Comparison of ENCODE assay signal across 2 cellular contexts in the genomic region with DNA sequence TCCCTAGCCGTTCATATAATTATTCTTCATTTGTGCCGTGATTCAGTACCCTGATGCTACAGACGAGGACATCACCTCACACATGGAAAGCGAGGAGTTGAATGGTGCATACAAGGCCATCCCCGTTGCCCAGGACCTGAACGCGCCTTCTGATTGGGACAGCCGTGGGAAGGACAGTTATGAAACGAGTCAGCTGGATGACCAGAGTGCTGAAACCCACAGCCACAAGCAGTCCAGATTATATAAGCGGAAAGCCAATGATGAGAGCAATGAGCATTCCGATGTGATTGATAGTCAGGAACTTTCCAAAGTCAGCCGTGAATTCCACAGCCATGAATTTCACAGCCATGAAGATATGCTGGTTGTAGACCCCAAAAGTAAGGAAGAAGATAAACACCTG.
A peak's percentile ranks its signal among the peaks of the same experiment; 100 is the strongest.
TF ChIP-seq lines count a peak whose summit lies in the region.

No MANE protein-coding gene starts in this region.

TF ChIP-seq in HepG2, 621 proteins besides CTCF, POLR2A, EP300 and RAD21 (continued from another document and continues in another):
- TF ChIP-seq FOXA3 (CRISPR knock-in tag; IDR thresholded peaks at IDR 0.05), result no peak
- no peak for TF ChIP-seq PITX1 (CRISPR knock-in tag; IDR thresholded peaks at IDR 0.05)
- no peak for TF ChIP-seq ZNF558 (CRISPR knock-in tag; IDR thresholded peaks at IDR 0.05; ENCODE audit: borderline replicate concordance)
- no peak for TF ChIP-seq IKZF5 (CRISPR knock-in tag; IDR thresholded peaks at IDR 0.05)
- TF ChIP-seq RXRB (CRISPR knock-in tag; IDR thresholded peaks at IDR 0.05; ENCODE audit: borderline replicate concordance), result no peak
- no peak for TF ChIP-seq ARID2 (CRISPR knock-in tag; IDR thresholded peaks at IDR 0.05; ENCODE audit: borderline replicate concordance)
- TF ChIP-seq RARG (CRISPR knock-in tag; IDR thresholded peaks at IDR 0.05; ENCODE audit: low read depth), result no peak
- TF ChIP-seq POLR2G (IDR thresholded peaks at IDR 0.05; ENCODE audit: low read depth, low read length), result 0 out of 2 replicates have a peak, but pooled peaks have one; percentile 24
- TF ChIP-seq ZNF770 (CRISPR knock-in tag; IDR thresholded peaks at IDR 0.05), result no peak
- no peak for TF ChIP-seq SRSF1 (optimal IDR thresholded peaks at IDR 0.05; ENCODE audit: low read depth, low read length)
- no peak for TF ChIP-seq ISX (CRISPR knock-in tag; conservative IDR thresholded peaks at IDR 0.05)
- TF ChIP-seq, protein P1, sequence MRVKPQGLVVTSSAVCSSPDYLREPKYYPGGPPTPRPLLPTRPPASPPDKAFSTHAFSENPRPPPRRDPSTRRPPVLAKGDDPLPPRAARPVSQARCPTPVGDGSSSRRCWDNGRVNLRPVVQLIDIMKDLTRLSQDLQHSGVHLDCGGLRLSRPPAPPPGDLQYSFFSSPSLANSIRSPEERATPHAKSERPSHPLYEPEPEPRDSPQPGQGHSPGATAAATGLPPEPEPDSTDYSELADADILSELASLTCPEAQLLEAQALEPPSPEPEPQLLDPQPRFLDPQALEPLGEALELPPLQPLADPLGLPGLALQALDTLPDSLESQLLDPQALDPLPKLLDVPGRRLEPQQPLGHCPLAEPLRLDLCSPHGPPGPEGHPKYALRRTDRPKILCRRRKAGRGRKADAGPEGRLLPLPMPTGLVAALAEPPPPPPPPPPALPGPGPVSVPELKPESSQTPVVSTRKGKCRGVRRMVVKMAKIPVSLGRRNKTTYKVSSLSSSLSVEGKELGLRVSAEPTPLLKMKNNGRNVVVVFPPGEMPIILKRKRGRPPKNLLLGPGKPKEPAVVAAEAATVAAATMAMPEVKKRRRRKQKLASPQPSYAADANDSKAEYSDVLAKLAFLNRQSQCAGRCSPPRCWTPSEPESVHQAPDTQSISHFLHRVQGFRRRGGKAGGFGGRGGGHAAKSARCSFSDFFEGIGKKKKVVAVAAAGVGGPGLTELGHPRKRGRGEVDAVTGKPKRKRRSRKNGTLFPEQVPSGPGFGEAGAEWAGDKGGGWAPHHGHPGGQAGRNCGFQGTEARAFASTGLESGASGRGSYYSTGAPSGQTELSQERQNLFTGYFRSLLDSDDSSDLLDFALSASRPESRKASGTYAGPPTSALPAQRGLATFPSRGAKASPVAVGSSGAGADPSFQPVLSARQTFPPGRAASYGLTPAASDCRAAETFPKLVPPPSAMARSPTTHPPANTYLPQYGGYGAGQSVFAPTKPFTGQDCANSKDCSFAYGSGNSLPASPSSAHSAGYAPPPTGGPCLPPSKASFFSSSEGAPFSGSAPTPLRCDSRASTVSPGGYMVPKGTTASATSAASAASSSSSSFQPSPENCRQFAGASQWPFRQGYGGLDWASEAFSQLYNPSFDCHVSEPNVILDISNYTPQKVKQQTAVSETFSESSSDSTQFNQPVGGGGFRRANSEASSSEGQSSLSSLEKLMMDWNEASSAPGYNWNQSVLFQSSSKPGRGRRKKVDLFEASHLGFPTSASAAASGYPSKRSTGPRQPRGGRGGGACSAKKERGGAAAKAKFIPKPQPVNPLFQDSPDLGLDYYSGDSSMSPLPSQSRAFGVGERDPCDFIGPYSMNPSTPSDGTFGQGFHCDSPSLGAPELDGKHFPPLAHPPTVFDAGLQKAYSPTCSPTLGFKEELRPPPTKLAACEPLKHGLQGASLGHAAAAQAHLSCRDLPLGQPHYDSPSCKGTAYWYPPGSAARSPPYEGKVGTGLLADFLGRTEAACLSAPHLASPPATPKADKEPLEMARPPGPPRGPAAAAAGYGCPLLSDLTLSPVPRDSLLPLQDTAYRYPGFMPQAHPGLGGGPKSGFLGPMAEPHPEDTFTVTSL (CRISPR knock-in tag; IDR thresholded peaks at IDR 0.05; ENCODE audit: borderline replicate concordance), result no peak
- no peak for TF ChIP-seq ZZZ3 (CRISPR knock-in tag; IDR thresholded peaks at IDR 0.05; ENCODE audit: borderline replicate concordance)
- TF ChIP-seq RBFOX2 (IDR thresholded peaks at IDR 0.05; ENCODE audit: low read depth, low read length), result 0 out of 2 replicates have a peak, but pooled peaks have one; percentile 13
- TF ChIP-seq REL (CRISPR knock-in tag; conservative IDR thresholded peaks at IDR 0.05), result no peak
- no peak for TF ChIP-seq JARID2 (CRISPR knock-in tag; IDR thresholded peaks at IDR 0.05; ENCODE audit: insufficient replicate concordance)
- TF ChIP-seq, protein P2, sequence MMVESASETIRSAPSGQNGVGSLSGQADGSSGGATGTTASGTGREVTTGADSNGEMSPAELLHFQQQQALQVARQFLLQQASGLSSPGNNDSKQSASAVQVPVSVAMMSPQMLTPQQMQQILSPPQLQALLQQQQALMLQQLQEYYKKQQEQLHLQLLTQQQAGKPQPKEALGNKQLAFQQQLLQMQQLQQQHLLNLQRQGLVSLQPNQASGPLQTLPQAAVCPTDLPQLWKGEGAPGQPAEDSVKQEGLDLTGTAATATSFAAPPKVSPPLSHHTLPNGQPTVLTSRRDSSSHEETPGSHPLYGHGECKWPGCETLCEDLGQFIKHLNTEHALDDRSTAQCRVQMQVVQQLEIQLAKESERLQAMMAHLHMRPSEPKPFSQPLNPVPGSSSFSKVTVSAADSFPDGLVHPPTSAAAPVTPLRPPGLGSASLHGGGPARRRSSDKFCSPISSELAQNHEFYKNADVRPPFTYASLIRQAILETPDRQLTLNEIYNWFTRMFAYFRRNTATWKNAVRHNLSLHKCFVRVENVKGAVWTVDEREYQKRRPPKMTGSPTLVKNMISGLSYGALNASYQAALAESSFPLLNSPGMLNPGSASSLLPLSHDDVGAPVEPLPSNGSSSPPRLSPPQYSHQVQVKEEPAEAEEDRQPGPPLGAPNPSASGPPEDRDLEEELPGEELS (CRISPR knock-in tag; IDR thresholded peaks at IDR 0.05), result no peak

TF ChIP-seq in SK-N-SH treated with all-trans-retinoic acid at 6 μM for 48 hours, 23 proteins besides CTCF, POLR2A, EP300 and RAD21 (continued from another document):
- TF ChIP-seq PPARA (CRISPR knock-in tag; IDR thresholded peaks at IDR 0.05; ENCODE audit: borderline replicate concordance), result no peak
- TF ChIP-seq RARB (CRISPR knock-in tag; IDR thresholded peaks at IDR 0.05), result no peak
- no peak for TF ChIP-seq TOX (CRISPR knock-in tag; IDR thresholded peaks at IDR 0.05; ENCODE audit: borderline replicate concordance)
- TF ChIP-seq ZFP30 (CRISPR knock-in tag; IDR thresholded peaks at IDR 0.05), result no peak
- TF ChIP-seq, protein P3, sequence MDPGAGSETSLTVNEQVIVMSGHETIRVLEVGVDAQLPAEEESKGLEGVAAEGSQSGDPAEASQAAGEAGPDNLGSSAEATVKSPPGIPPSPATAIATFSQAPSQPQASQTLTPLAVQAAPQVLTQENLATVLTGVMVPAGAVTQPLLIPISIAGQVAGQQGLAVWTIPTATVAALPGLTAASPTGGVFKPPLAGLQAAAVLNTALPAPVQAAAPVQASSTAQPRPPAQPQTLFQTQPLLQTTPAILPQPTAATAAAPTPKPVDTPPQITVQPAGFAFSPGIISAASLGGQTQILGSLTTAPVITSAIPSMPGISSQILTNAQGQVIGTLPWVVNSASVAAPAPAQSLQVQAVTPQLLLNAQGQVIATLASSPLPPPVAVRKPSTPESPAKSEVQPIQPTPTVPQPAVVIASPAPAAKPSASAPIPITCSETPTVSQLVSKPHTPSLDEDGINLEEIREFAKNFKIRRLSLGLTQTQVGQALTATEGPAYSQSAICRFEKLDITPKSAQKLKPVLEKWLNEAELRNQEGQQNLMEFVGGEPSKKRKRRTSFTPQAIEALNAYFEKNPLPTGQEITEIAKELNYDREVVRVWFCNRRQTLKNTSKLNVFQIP (CRISPR knock-in tag; IDR thresholded peaks at IDR 0.05; ENCODE audit: borderline replicate concordance, low read depth), result no peak
- TF ChIP-seq TSHZ2 (CRISPR knock-in tag; IDR thresholded peaks at IDR 0.05), result no peak
- TF ChIP-seq CREB5 (CRISPR knock-in tag; IDR thresholded peaks at IDR 0.05; ENCODE audit: low read depth), result no peak
- TF ChIP-seq, protein P4, sequence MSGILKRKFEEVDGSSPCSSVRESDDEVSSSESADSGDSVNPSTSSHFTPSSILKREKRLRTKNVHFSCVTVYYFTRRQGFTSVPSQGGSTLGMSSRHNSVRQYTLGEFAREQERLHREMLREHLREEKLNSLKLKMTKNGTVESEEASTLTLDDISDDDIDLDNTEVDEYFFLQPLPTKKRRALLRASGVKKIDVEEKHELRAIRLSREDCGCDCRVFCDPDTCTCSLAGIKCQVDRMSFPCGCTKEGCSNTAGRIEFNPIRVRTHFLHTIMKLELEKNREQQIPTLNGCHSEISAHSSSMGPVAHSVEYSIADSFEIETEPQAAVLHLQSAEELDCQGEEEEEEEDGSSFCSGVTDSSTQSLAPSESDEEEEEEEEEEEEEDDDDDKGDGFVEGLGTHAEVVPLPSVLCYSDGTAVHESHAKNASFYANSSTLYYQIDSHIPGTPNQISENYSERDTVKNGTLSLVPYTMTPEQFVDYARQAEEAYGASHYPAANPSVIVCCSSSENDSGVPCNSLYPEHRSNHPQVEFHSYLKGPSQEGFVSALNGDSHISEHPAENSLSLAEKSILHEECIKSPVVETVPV (CRISPR knock-in tag; IDR thresholded peaks at IDR 0.05), result no peak
- no peak for TF ChIP-seq BACH2 (CRISPR knock-in tag; IDR thresholded peaks at IDR 0.05; ENCODE audit: borderline replicate concordance)
- TF ChIP-seq OSR1 (CRISPR knock-in tag; IDR thresholded peaks at IDR 0.05), result no peak
- TF ChIP-seq TCF4 (CRISPR knock-in tag; IDR thresholded peaks at IDR 0.05; ENCODE audit: borderline replicate concordance), result no peak
